In the genomic region with DNA sequence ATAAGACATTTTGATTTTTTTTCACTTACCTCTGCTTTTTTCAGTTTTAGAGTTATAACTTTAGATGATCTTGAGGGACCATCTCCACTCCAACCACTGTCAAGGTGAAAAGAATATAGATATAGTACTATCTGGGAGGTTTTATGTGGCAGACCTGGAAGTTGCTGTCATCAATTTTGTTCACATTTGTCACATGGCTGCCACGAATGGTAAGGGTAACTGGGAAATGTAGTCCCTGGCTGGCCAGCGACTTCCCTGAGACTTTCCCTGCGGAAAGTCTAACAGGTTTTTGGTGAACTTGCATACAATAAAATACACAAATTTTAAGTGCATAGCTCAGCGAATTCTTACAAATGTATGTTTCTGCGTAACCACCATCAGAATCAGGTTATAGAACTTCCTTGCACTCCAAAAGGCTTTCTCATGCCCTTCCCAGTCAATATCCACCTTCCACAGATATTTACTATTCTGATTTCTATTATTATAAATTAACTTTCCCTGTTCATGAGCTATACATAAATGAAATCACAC, we compare ENCODE assay signal across 9 cellular contexts.
"Had no signal": no experiment of that assay in that cellular context is flagged by ENCODE, and none has a peak within 500 bp of the region (broad histone marks: within the 10 kb centered on the region; RNA-seq: fewer than 3 reads in every experiment).

No MANE protein-coding gene starts in this region.

- FAIRE-seq: HTR-8/SVneo had no signal

- DNase-seq: GM23248, GOT3, H7, HFFc6, KBM-7 had no signal

- H3K4me3 Mint-ChIP-seq: HFFc6 had no signal

- H3K4me1 ChIP-seq: HAP-1 had no signal

- H3K9me3 Mint-ChIP-seq: HFFc6 had no signal

- H3K4me2 ChIP-seq: KMS-11 had no signal

- H3K27ac Mint-ChIP-seq: HFFc6 had no signal

- H3K9me3 ChIP-seq: HAP-1 had no signal

- H2AFZ ChIP-seq: GM23248 had no signal

- H3K27ac ChIP-seq: GM23248, KMS-11 had no signal

- H3K36me3 ChIP-seq: HAP-1 had no signal

- H3K9ac ChIP-seq: GM23248, KMS-11 had no signal

- ATAC-seq: HCT116 had no signal

- H3K4me3 ChIP-seq: GM23248, HAP-1 had no signal
